In the genomic region with DNA sequence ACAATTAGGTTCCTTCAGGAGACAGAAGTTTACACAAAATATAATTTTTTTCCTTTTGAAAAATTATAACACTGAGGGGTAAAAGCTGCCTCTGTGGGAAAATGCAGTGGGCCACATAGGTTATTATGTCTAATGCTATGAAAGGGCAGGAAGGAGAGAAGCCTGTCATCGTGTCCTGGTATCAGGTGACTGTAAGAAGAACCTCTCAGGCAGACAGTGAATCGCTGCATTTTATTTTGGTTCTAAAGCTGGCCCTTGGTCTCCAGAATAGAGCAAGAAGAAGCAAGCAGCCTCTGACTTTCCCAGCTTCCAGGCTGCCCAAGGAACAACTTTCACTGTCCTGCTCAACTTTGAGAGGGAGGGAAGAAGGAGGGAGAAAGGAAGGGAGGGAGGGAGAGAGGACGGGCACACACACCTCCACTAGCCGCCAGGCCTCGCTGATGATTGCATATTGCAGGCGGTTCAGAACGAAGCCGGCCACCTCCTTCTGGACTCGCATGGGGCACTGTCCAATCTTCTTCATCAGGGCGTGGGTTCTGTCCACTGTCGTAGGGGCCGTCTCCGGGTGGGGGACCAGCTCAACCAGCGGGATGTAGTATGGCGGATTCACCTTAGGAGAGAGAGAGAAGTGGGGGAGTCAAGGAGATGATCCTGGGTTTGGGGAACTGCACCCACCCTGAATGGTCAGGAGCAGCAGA, we compare ENCODE assay signal across 13 cellular contexts.
"Had no signal": no experiment of that assay in that cellular context is flagged by ENCODE, and none has a peak within 500 bp of the region (broad histone marks: within the 10 kb centered on the region; RNA-seq: fewer than 3 reads in every experiment).

No MANE protein-coding gene starts in this region.

- H3K27ac ChIP-seq: heart right ventricle, tibial artery, vagina, WERI-Rb-1 had no signal

- ATAC-seq: activated CD4-positive, alpha-beta T cell treated with anti-CD3 and anti-CD28 coated beads for 36 hours; activated T-cell treated with anti-CD3 and anti-CD28 coated beads, Interleukin-2, amount 50 U/mL, for 72 hours had no signal

- H3K27me3 ChIP-seq: heart right ventricle, tibial artery, vagina had no signal

- H3K4me3 ChIP-seq: heart right ventricle, tibial artery, vagina had no signal

- H3K4me1 ChIP-seq: tibial artery, vagina had no signal

- H3K9me3 ChIP-seq: heart right ventricle, tibial artery, vagina had no signal

- H3K36me3 ChIP-seq: vagina, WERI-Rb-1 had no signal

- DNase-seq: activated CD4-positive, alpha-beta memory T cell treated with anti-CD3 and anti-CD28 coated beads, Interleukin-2, amount 10 ng/mL, durations not matched to agents 7 days and 5 days; activated CD4-positive, alpha-beta T cell treated with anti-CD3 and anti-CD28 coated beads for 36 hours; activated gamma-delta T cell treated with Interleukin-2 at 50 U/mL for 16 hours; activated naive CD8-positive, alpha-beta T cell treated with anti-CD3 and anti-CD28 coated beads for 36 hours; activated T-cell treated with anti-CD3 and anti-CD28 coated beads, Interleukin-2, amount 50 U/mL, for 72 hours; anterior cingulate cortex; foreskin melanocyte; heart right ventricle; retina; small intestine; tibial artery; WERI-Rb-1 had no signal
